25 cellular contexts compared by ENCODE assay signal in the genomic region with DNA sequence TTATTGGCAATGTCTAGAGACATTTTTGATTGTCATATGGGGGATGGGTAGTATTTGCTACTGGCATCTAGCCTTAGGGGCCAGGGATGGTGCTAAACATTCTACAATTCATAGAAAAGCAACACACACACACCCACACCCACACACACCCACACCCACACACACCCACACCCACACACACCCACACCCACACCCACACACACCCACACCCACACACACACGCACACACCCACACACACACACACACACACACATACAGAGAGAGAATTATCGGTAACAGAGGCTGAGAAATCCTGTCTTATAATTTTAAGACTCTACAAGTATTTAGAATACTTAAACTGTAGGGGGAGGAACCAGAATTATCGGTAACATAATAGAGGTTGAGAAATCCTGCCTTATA.
"Had no signal": no experiment of that assay in that cellular context is flagged by ENCODE, and none has a peak within 500 bp of the region (broad histone marks: within the 10 kb centered on the region; RNA-seq: fewer than 3 reads in every experiment).

No MANE protein-coding gene starts in this region.

- H3K79me2 ChIP-seq: parathyroid adenoma had no signal

- H3K9ac ChIP-seq: neural progenitor cell, parathyroid adenoma had no signal

- H3K36me3 Mint-ChIP-seq: mesothelial cell of epicardium; naive B cell; natural killer cell treated with Interleukin-12 subunit alpha and Interleukin-12 subunit beta and Interleukin-15 and Interleukin-18, amount 100 ng/mL, for 72 hours; neural progenitor cell had no signal

- H2AFZ ChIP-seq: neural progenitor cell had no signal

- H3K9me3 ChIP-seq: left lung, mucosa of descending colon, right lobe of liver, suprapubic skin, transverse colon, upper lobe of right lung, uterus had no signal

- H3K27ac ChIP-seq: left lung, neural progenitor cell, right lobe of liver, suprapubic skin, transverse colon, upper lobe of right lung, uterus had no signal

- FAIRE-seq: endometrium, frontal cortex, kidney, small intestine had no signal

- DNase-seq: cortex of kidney; effector memory CD8-positive, alpha-beta T cell; head of caudate nucleus; kidney; left lung; mesenchymal stem cell; naive B cell; right lobe of liver; small intestine; stimulated activated CD4-positive, alpha-beta T cell treated with anti-CD3 and anti-CD28 coated beads, Interleukin-15, amount 100 ng/mL, for 24 hours; stimulated activated CD4-positive, alpha-beta T cell treated with anti-CD3 and anti-CD28 coated beads, Interleukin-2, amount 100 ng/mL, for 48 hours; stimulated activated CD8-positive, alpha-beta memory T cell treated with anti-CD3 and anti-CD28 coated beads, Interleukin-4, amount 100 ng/mL, for 48 hours; stimulated activated naive CD4-positive, alpha-beta T cell; transverse colon; upper lobe of right lung; uterus had no signal

- H3K9me3 Mint-ChIP-seq: effector memory CD8-positive, alpha-beta T cell; mesothelial cell of epicardium; naive B cell; natural killer cell treated with Interleukin-12 subunit alpha and Interleukin-12 subunit beta and Interleukin-15 and Interleukin-18, amount 100 ng/mL, for 72 hours; neural progenitor cell had no signal

- H3K4me3 Mint-ChIP-seq: effector memory CD8-positive, alpha-beta T cell; mesothelial cell of epicardium; naive B cell; natural killer cell treated with Interleukin-12 subunit alpha and Interleukin-12 subunit beta and Interleukin-15 and Interleukin-18, amount 100 ng/mL, for 72 hours; neural progenitor cell had no signal

- ATAC-seq: effector memory CD8-positive, alpha-beta T cell; left lung; mucosa of descending colon; natural killer cell treated with Interleukin-12 subunit alpha and Interleukin-12 subunit beta and Interleukin-15 and Interleukin-18, amount 100 ng/mL, for 72 hours; right lobe of liver; upper lobe of right lung had no signal

- H3K36me3 ChIP-seq: left lung, neural progenitor cell, right lobe of liver, suprapubic skin, transverse colon, upper lobe of right lung, uterus had no signal

- H3K4me1 Mint-ChIP-seq: mesothelial cell of epicardium, naive B cell, neural progenitor cell had no signal

- H3K4me3 ChIP-seq: left lung, mucosa of descending colon, neural progenitor cell, right lobe of liver, suprapubic skin, transverse colon, upper lobe of right lung, uterus had no signal

- H3K27me3 ChIP-seq: left lung, neural progenitor cell, right lobe of liver, suprapubic skin, transverse colon, upper lobe of right lung, uterus had no signal

- H3K4me1 ChIP-seq: left lung, neural progenitor cell, right lobe of liver, transverse colon, upper lobe of right lung, uterus had no signal

- H3K4me2 ChIP-seq: neural progenitor cell had no signal

- H3K27ac Mint-ChIP-seq: effector memory CD8-positive, alpha-beta T cell; mesothelial cell of epicardium; naive B cell; neural progenitor cell; progenitor cell of endocrine pancreas had no signal
